ENCODE assay signal across 17 cellular contexts in genomic region chr6:125701354-125701668, GRCh38. TPM values are rescaled to one million over a fixed set of nuclear protein-coding genes. Genes with fewer than 3 reads are reported as not detected.
DNase-seq lines count a peak whose midpoint lies in the region; ATAC-seq, FAIRE-seq and TF ChIP-seq lines count a peak whose summit lies in the region.
"Had no signal": no experiment of that assay in that cellular context is flagged by ENCODE, and none has a peak within 500 bp of the region (broad histone marks: within the 10 kb centered on the region; RNA-seq: fewer than 3 reads in every experiment).

No MANE protein-coding gene starts in this region.

- no peak for FAIRE-seq in HTR-8/SVneo (lab: Jason Lieb, UNC)
- FAIRE-seq: A204.1, G401.6, GM12878 had no signal

- peaks cover 4% of the 10 kb centered on the region for H3K4me1 Mint-ChIP-seq in progenitor cell of endocrine pancreas (ENCODE audit: low read depth)

- H3K9ac ChIP-seq in HUES48 (ENCODE audit: low read depth, low read length) (peak overlapping the region; percentile 9; the same call in 1 of the 2 replicates), iPS-20b (ENCODE audit: low read depth, low read length) (peak overlapping the region; percentile 18; the same call in 1 of the 2 replicates)

- peaks cover 19% of the 10 kb centered on the region for H3K9me3 ChIP-seq in HUES48 (ENCODE audit: control insufficient read depth, insufficient read depth, low read length)
- peaks cover 20% of the 10 kb centered on the region for H3K9me3 ChIP-seq in iPS-20b (ENCODE audit: insufficient read depth, low read depth, low read length)

- no peak for ATAC-seq in HG02678 (IDR thresholded peaks at IDR 0.05; ENCODE audit: unreplicated experiment)
- ATAC-seq in GM18519 (IDR thresholded peaks at IDR 0.05; ENCODE audit: low FRiP score, unreplicated experiment): no peak
- ATAC-seq: GM12878, K562 had no signal

- peak overlapping the region; percentile 87 for H3K27ac ChIP-seq in HUES48 (ENCODE audit: low read depth, low read length)
- H3K27ac ChIP-seq in cingulate gyrus (ENCODE audit: low read depth, low read length): peak overlapping the region; percentile 89
- H3K27ac ChIP-seq in iPS-20b (ENCODE audit: low read length): peak overlapping the region; percentile 30

- peaks cover 21% of the 10 kb centered on the region for H3K27me3 Mint-ChIP-seq in progenitor cell of endocrine pancreas

- no peaks in the 10 kb centered on the region for H3K9me3 Mint-ChIP-seq in progenitor cell of endocrine pancreas (ENCODE audit: low read depth)

- peak overlapping the region; percentile 41 for H3K27ac Mint-ChIP-seq in progenitor cell of endocrine pancreas

- DNase-seq in progenitor cell of endocrine pancreas (ENCODE audit: low spot score, unreplicated experiment): no peak
- DNase-seq in stimulated activated naive CD4-positive, alpha-beta T cell treated with Interleukin-2 at 50 U/mL for 16 hours (lab: John Stamatoyannopoulos, UW): no peak
- DNase-seq in HTR-8/SVneo (ENCODE audit: insufficient read length, low spot score): no peak
- DNase-seq: DND-41, MV-4-11, NCI-H1417 treated with DMSO at 0.1 percent for 48 hours, NCI-H2029, NCI-H510A treated with DMSO at 0.1 percent for 48 hours had no signal

- no peak overlapping the region for H3K4me3 Mint-ChIP-seq in progenitor cell of endocrine pancreas (ENCODE audit: low read depth)

- H3K36me3 ChIP-seq in HUES48 (ENCODE audit: control insufficient read depth, insufficient read depth, low read length): peaks cover 51% of the 10 kb centered on the region
- peaks cover 51% of the 10 kb centered on the region for H3K36me3 ChIP-seq in iPS-20b (ENCODE audit: insufficient read depth, low read depth, low read length)

- H3K4me3 ChIP-seq in HUES48 (ENCODE audit: low read depth, low read length) (peak overlapping the region; percentile 35), iPS-20b (ENCODE audit: low read length) (peak overlapping the region; percentile 34)
- H3K4me3 ChIP-seq: GM12878, K562 had no signal

- H3K27me3 ChIP-seq in HUES48 (ENCODE audit: control insufficient read depth, insufficient read depth, low read length) (no peaks in the 10 kb centered on the region), iPS-20b (ENCODE audit: insufficient read depth, low read length) (no peaks in the 10 kb centered on the region; the same call in 1 of the 2 replicates)

- H3K4me1 ChIP-seq in HUES48 (ENCODE audit: control insufficient read depth, insufficient read depth, low read length) (peaks cover 19% of the 10 kb centered on the region), iPS-20b (ENCODE audit: insufficient read depth, low read length) (peaks cover 16% of the 10 kb centered on the region)

- no peak for TF ChIP-seq CTCF in progenitor cell of endocrine pancreas (IDR thresholded peaks at IDR 0.05; ENCODE audit: unreplicated experiment)

- no peaks in the 10 kb centered on the region for H3K36me3 Mint-ChIP-seq in progenitor cell of endocrine pancreas (ENCODE audit: insufficient read depth)

RNA-seq across cellular contexts. Expression of gene HEY2, which starts 48.1 kb away (rescaled TPM):
- total RNA-seq in progenitor cell of endocrine pancreas: 1.4 and 2.3 TPM in 2 replicates

Comparison
In these comparisons a context has a peak if more than half of its experiments do, and no peak if none do; other contexts are left out.
1. H3K27ac ChIP-seq: peak in every context shown above with its lines; median percentile 89 in cingulate gyrus; 87 in HUES48; 30 in iPS-20b.